ENCODE assay signal across 8 cellular contexts in the genomic region with DNA sequence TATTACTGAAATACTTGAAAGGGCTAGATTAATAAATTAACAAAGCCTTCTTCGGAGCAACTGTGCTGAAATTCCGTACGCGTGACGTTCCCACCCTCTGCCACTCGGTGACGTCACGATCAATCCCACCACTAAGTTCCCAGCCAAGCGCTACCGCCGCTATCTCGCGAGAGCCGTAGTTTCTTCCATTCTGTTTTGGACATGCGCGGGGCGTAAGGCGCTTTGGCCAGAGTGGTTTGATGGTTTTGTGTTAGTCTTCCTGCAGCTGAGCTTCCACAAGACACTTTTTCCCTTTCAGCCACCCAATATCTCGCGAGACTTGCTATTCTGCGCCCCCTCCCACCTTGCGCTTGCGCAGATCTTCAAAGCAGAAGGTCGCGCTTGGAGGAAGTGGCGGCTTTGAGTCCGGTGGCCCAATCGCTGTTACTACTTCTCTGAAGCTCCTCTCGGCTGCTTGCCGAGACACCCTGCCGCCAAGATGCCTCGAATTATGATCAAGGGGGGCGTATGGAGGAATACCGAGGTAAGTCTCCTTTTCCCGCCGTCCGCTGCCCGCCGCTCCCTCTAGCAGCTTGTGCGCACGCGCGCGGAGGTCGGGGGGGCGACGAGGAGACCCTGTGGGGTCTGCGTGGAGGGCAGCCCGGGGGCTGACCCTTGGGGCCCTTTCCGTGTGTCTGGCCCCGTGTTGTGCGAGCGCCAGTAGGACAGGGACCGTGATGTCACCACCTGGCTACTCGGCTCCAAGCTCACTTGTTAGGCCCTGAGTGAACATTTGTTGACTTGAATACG. TPM values are rescaled to one million over a fixed set of nuclear protein-coding genes. Genes with fewer than 3 reads are reported as not detected.
DNase-seq lines count a peak whose midpoint lies in the region; ATAC-seq and TF ChIP-seq lines count a peak whose summit lies in the region.

CDC5L (plus strand) TSS at position 361 of the 789 bp plus-strand sequence; CDS start at position 479, 118 bp downstream.

- no peak for TF ChIP-seq CTCF in BJ (IDR thresholded peaks at IDR 0.05; ENCODE audit: insufficient read depth, low read depth, low read length)

- peak within 1 kb of the TSS; percentile 98 for H3K27ac Mint-ChIP-seq in activated CD4-positive, alpha-beta T cell treated with anti-CD3 and anti-CD28 coated beads, Interleukin-2, amount 10 ng/mL, durations not matched to agents 7 days and 5 days

- H3K4me3 Mint-ChIP-seq in activated CD4-positive, alpha-beta T cell treated with anti-CD3 and anti-CD28 coated beads, Interleukin-2, amount 10 ng/mL, durations not matched to agents 7 days and 5 days = peak within 1 kb of the TSS; percentile 98

- no peaks in the 10 kb centered on the region for H3K9me3 Mint-ChIP-seq in activated CD4-positive, alpha-beta T cell treated with anti-CD3 and anti-CD28 coated beads, Interleukin-2, amount 10 ng/mL, durations not matched to agents 7 days and 5 days

- CTCF ChIA-PET in BJ (lab: Yijun Ruan, JAX) = interaction anchor here (1.5 kb wide), 1 partner anchor 20 kb away, joined by 5 read pairs; no protein-coding TSS in a partner anchor
- CTCF ChIA-PET in activated CD4-positive, alpha-beta T cell treated with anti-CD3 and anti-CD28 coated beads, Interleukin-2, amount 10 ng/mL, durations not matched to agents 7 days and 5 days (lab: Charles Lee) = interaction anchor here (1.1 kb wide), 1 partner anchor 10 kb away, joined by 4 read pairs; no protein-coding TSS in a partner anchor

- peak within 1 kb of the TSS; percentile 79 for H3K4me3 ChIP-seq in BJ (ENCODE audit: low read depth, low read length)

- H3K27me3 ChIP-seq in BJ (ENCODE audit: control insufficient read depth, insufficient read depth, low read length) = no peaks in the 10 kb centered on the region; the same call in 1 of the 2 replicates

- intact Hi-C loops in left colon (cut with DNase I, micrococcal nuclease) = no loop called here

- peaks cover 5% of the 10 kb centered on the region for H3K36me3 ChIP-seq in BJ (ENCODE audit: control insufficient read depth, insufficient read depth, low read length)

- peaks cover 40% of the 10 kb centered on the region for H3K4me1 Mint-ChIP-seq in activated CD4-positive, alpha-beta T cell treated with anti-CD3 and anti-CD28 coated beads, Interleukin-2, amount 10 ng/mL, durations not matched to agents 7 days and 5 days

- H3K27me3 Mint-ChIP-seq in activated CD4-positive, alpha-beta T cell treated with anti-CD3 and anti-CD28 coated beads, Interleukin-2, amount 10 ng/mL, durations not matched to agents 7 days and 5 days = peaks cover 9% of the 10 kb centered on the region

- POLR2A ChIA-PET in BJ (lab: Charles Lee) = interaction anchor here (0.7 kb wide), 1 partner anchor 10 kb away, joined by 4 read pairs; no protein-coding TSS in a partner anchor
- POLR2A ChIA-PET in activated CD4-positive, alpha-beta T cell treated with anti-CD3 and anti-CD28 coated beads, Interleukin-2, amount 10 ng/mL, durations not matched to agents 7 days and 5 days (lab: Charles Lee) = interaction anchor here (0.6 to 0.7 kb wide), 2 partner anchors 78 to 1988 kb away, joined by 3 to 4 read pairs; no protein-coding TSS in a partner anchor

- H3K36me3 Mint-ChIP-seq in activated CD4-positive, alpha-beta T cell treated with anti-CD3 and anti-CD28 coated beads, Interleukin-2, amount 10 ng/mL, durations not matched to agents 7 days and 5 days (ENCODE audit: low read depth) = peaks cover 32% of the 10 kb centered on the region

- peak; percentile 80 for ATAC-seq in GM19324 (IDR thresholded peaks at IDR 0.05; ENCODE audit: low FRiP score, unreplicated experiment)
- peak; percentile 90 for ATAC-seq in HG03469 (IDR thresholded peaks at IDR 0.05; ENCODE audit: unreplicated experiment)
- peak; percentile 84 for ATAC-seq in left colon

- DNase-seq in BJ (ENCODE audit: low read depth) (peak; percentile 99), NCI-H69 (lab: John Stamatoyannopoulos, UW) (peak; percentile 99), cortex of kidney (lab: John Stamatoyannopoulos, UW) (peak; percentile 38), left colon (peak; percentile 95 to 96)
- peak; percentile 97 for DNase-seq in activated CD4-positive, alpha-beta T cell treated with anti-CD3 and anti-CD28 coated beads, Interleukin-2, amount 10 ng/mL, durations not matched to agents 7 days and 5 days
- DNase-seq in stimulated activated CD4-positive, alpha-beta T cell treated with anti-CD3 and anti-CD28 coated beads, Interleukin-1b, Interleukin-23, amount 100 ng/mL, for 48 hours = peak; percentile 95

RNA-seq across cellular contexts. Expression of gene CDC5L, which starts in this region (rescaled TPM):
- 7.6 and 13.4 TPM in 2 replicates for polyA plus RNA-seq in BJ (2011; rRNA removed)
- 6.7 and 8.8 TPM in 2 replicates for polyA minus RNA-seq in BJ (2011; rRNA and poly(A)+ RNA removed)
- total RNA-seq in activated CD4-positive, alpha-beta T cell treated with anti-CD3 and anti-CD28 coated beads, Interleukin-2, amount 10 ng/mL, durations not matched to agents 7 days and 5 days = 10 to 100 TPM; 24.4 to 29.8 TPM
- 10 to 100 TPM; 15.7 to 16.4 TPM for total RNA-seq in left colon

Comparison
In these comparisons a context has a peak if more than half of its experiments do, and no peak if none do; other contexts are left out.
1. Peak in every context shown above with its lines: DNase-seq, ATAC-seq and H3K4me3 ChIP-seq.
2. DNase-seq: peak in every context shown above with its lines; median percentile 99 in BJ; 99 in NCI-H69; 97 in activated CD4-positive, alpha-beta T cell treated with anti-CD3 and anti-CD28 coated beads, Interleukin-2, amount 10 ng/mL, durations not matched to agents 7 days and 5 days; 96 in left colon; 95 in stimulated activated CD4-positive, alpha-beta T cell treated with anti-CD3 and anti-CD28 coated beads, Interleukin-1b, Interleukin-23, amount 100 ng/mL, for 48 hours; 38 in cortex of kidney.